In the genomic region with DNA sequence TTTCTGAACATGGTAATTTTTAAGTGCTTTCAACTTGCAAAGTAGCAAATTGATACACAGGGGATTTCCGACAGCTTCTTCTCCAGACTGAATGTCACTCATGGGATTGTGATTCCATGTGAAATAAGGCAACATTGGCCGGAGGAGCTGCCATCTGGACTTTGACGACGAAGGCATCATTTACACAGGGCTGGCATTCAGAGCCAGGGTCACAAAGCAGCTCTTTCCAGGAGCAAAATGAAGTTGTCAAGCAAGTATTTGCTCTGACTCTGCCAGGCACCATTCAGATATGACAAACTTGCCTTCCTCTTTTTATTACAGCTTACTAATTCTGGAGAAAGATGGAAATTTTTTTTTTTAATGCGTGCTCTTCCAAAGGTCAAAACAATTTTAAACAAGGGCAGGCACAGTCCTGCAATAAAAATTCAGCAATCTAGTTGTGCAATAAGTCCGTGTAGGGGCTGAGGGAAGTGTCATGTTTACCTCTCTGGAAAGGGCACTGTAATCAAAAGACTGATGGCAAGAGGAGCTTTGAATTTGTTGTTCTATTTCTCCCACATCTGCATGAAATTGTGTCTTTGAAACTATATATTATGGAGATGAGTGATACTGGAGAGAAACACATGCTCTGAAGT, we compare ENCODE assay signal across 17 cellular contexts.
"Had no signal": no experiment of that assay in that cellular context is flagged by ENCODE, and none has a peak within 500 bp of the region (broad histone marks: within the 10 kb centered on the region; RNA-seq: fewer than 3 reads in every experiment).

No MANE protein-coding gene starts in this region.

- ATAC-seq: activated CD8-positive, alpha-beta T cell treated with anti-CD3 and anti-CD28 coated beads for 36 hours; activated T-cell treated with anti-CD3 and anti-CD28 coated beads, Interleukin-2, amount 50 U/mL, for 72 hours; gastroesophageal sphincter; left lobe of liver; psoas muscle; upper lobe of right lung had no signal

- H3K27ac ChIP-seq: colonic mucosa, gastroesophageal sphincter, psoas muscle, testis, upper lobe of right lung had no signal

- DNase-seq: activated CD4-positive, alpha-beta T cell treated with anti-CD3 and anti-CD28 coated beads for 4 hours; activated CD8-positive, alpha-beta memory T cell treated with anti-CD3 and anti-CD28 coated beads, Interleukin-2, amount 50 U/mL, for 4 hours; activated CD8-positive, alpha-beta T cell treated with anti-CD3 and anti-CD28 coated beads for 36 hours; activated T-cell treated with anti-CD3 and anti-CD28 coated beads, Interleukin-2, amount 50 U/mL, for 72 hours; colonic mucosa; effector memory CD4-positive, alpha-beta T cell; mammary epithelial cell; occipital lobe; psoas muscle; stimulated activated CD4-positive, alpha-beta T cell treated with anti-CD3 and anti-CD28 coated beads, Interleukin-12 subunit alpha, Interleukin-12 subunit beta, amount 100 ng/mL, for 4 hours; stimulated activated naive CD4-positive, alpha-beta T cell; T-helper 1 cell; testis; upper lobe of right lung had no signal

- H3K27ac Mint-ChIP-seq: activated CD8-positive, alpha-beta T cell treated with anti-CD3 and anti-CD28 coated beads for 36 hours; activated T-cell treated with anti-CD3 and anti-CD28 coated beads, Interleukin-2, amount 50 U/mL, for 72 hours; nephron had no signal

- H3K27me3 Mint-ChIP-seq: activated CD8-positive, alpha-beta T cell treated with anti-CD3 and anti-CD28 coated beads for 36 hours had no signal

- H3K4me3 Mint-ChIP-seq: activated CD8-positive, alpha-beta T cell treated with anti-CD3 and anti-CD28 coated beads for 36 hours; activated T-cell treated with anti-CD3 and anti-CD28 coated beads, Interleukin-2, amount 50 U/mL, for 72 hours; nephron had no signal

- H3K9me3 Mint-ChIP-seq: activated CD8-positive, alpha-beta T cell treated with anti-CD3 and anti-CD28 coated beads for 36 hours had no signal
